Comparison of ENCODE assay signal across 8 cellular contexts in the genomic region with DNA sequence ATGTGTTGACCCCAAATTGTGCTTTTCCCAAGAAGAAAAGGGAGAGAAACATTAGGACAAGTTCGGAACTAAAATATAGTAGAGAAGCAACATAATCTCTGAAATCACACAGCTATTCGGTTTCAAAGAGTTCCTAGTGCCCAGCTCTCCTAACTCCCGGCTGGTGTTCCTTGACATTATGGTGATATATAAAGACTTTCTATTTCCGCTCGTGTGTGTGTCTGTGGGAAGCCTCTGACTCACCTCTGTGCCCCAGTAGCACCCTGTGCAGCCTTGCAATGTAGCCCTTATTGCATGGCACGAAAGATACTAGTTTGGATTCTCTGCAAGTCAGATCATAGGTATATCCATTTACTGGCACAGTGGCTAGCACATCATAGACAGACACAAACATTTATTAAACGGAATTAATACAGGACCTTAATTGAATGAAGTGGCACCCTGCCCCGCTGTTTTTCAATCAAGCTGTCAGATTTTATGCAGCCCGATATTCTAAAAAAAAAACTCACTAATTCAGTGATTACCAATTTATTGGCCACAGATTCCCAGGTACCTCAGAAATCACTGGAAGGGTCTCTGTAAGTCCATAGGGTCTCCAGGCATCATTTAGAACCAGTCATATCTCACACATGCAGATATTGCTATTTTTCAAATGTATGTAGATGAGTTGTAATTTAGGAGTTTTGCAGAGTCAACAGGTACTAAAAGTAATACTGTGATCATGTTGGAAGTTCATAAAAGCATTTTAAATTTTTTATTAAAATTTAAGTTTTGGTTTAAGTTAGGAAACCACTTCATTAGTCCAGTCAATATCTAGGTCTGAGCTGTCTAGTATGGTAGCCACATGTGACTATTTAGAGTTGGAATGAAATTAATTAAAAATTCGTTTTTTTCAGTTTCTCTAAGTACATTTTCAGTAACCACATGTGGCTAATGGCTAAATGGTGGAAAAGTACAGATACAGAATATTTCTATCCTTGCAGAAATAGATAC. TPM values are rescaled to one million over a fixed set of nuclear protein-coding genes. Genes with fewer than 3 reads are reported as not detected.
DNase-seq lines count a peak whose midpoint lies in the region; ATAC-seq, FAIRE-seq and TF ChIP-seq lines count a peak whose summit lies in the region.

No MANE protein-coding gene starts in this region.

- H3K9me3 ChIP-seq in HUES64 (ENCODE audit: insufficient read depth, low read depth, low read length) (no peaks in the 10 kb centered on the region), K562 (replicated peaks; ENCODE audit: control insufficient read depth, insufficient read depth, low read depth, low read length) (no peaks in the 10 kb centered on the region)

- H3K27ac ChIP-seq in HUES64 (ENCODE audit: low read depth, low read length): no peak overlapping the region
- H3K27ac ChIP-seq in K562 (ENCODE audit: extremely low read depth, low read depth, low read length): no peak overlapping the region

- H3K9me3 Mint-ChIP-seq in stimulated activated naive B cell treated with anti-CD40 and anti-IgM and Interleukin-4, amounts not matched to agents 10 μg/mL and 1 μg/mL and 100 μg/mL, for 72 hours: no peaks in the 10 kb centered on the region

- H3K27me3 Mint-ChIP-seq in stimulated activated naive B cell treated with anti-CD40 and anti-IgM and Interleukin-4, amounts not matched to agents 10 μg/mL and 1 μg/mL and 100 μg/mL, for 72 hours: peaks cover 50 to 52% of the 10 kb centered on the region in 2 donors

- DNase-seq in CD1c-positive myeloid dendritic cell (ENCODE audit: extremely low spot score) (peak; percentile 14), K562 (ENCODE audit: extremely low read depth in 1 of 4, low spot score in 3 of 4) (no peak)
- no peak for DNase-seq in stimulated activated naive B cell treated with anti-CD40 and anti-IgM and Interleukin-4, amounts not matched to agents 10 μg/mL and 1 μg/mL and 100 μg/mL, for 72 hours
- DNase-seq in NK-92 treated with Interleukin-12 subunit alpha and Interleukin-12 subunit beta, amount 100 ng/mL, for 24 hours (lab: John Stamatoyannopoulos, UW): no peak

- in situ Hi-C loops in K562 (cut with MboI): no loop called here

- CTCF ChIA-PET in K562 (lab: Yijun Ruan, JAX; ENCODE audit: low intra/inter-chr PET ratio): no interaction called here

- no peaks in the 10 kb centered on the region for H3K4me1 ChIP-seq in HUES64 (ENCODE audit: insufficient read depth, low read length)
- peaks cover 0 to 9% of the 10 kb centered on the region in 2 experiments; a peak in 2 of 5 replicates for H3K4me1 ChIP-seq in K562 (replicated peaks in 1 of 2; ENCODE audit: control insufficient read depth in 2 of 2, insufficient read depth in 2 of 2, low read length in 2 of 2)

- no peak for TF ChIP-seq RAD21 in K562 (CRISPR knock-in tag; conservative IDR thresholded peaks at IDR 0.05 in 1 of 2, IDR thresholded peaks at IDR 0.05 in 1 of 2)

- no peak for FAIRE-seq in K562 (lab: Jason Lieb, UNC)
- peak; percentile 58 for FAIRE-seq in islet of Langerhans (lab: Jason Lieb, UNC)

- H3K36me3 ChIP-seq in HUES64 (ENCODE audit: insufficient read depth, low read length): 0 out of 2 replicates have a peak, but pooled peaks cover 3% of the 10 kb centered on the region
- no peaks in the 10 kb centered on the region for H3K36me3 ChIP-seq in K562 (ENCODE audit: control insufficient read depth, insufficient read depth, low read length)

- H3K9me1 ChIP-seq in K562 (ENCODE audit: control insufficient read depth, insufficient read depth, low read length): no peaks in the 10 kb centered on the region

- H3K79me2 ChIP-seq in K562 (ENCODE audit: control insufficient read depth, insufficient read depth, low read length): no peaks in the 10 kb centered on the region

- H3K4me1 Mint-ChIP-seq in stimulated activated naive B cell treated with anti-CD40 and anti-IgM and Interleukin-4, amounts not matched to agents 10 μg/mL and 1 μg/mL and 100 μg/mL, for 72 hours: peaks cover 8 to 13% of the 10 kb centered on the region in 2 donors

- intact Hi-C loops in K562 (cut with micrococcal nuclease): no loop called here

- ATAC-seq in K562 (no peak), HG02623 (IDR thresholded peaks at IDR 0.05; ENCODE audit: unreplicated experiment) (no peak), HG02571 (IDR thresholded peaks at IDR 0.05; ENCODE audit: unreplicated experiment) (no peak)
- ATAC-seq in stimulated activated naive B cell treated with anti-CD40 and anti-IgM and Interleukin-4, amounts not matched to agents 10 μg/mL and 1 μg/mL and 100 μg/mL, for 72 hours (replicated peaks): peak; percentile 53 to 60

- no peak for TF ChIP-seq CTCF in K562 (IDR thresholded peaks at IDR 0.05 in 2 of 3, conservative IDR thresholded peaks at IDR 0.05 in 1 of 3; ENCODE audit: insufficient read depth in 2 of 3, low read depth in 1 of 3, low read length in 3 of 3)

- WGBS in HUES64: 36% methylated on average over 9 of the region's 10 CpGs
- 2% methylated on average over 10 of the region's 10 CpGs for WGBS in K562 (ENCODE audit: insufficient coverage, low coverage, missing lambda C conversion rate)

- H4K20me1 ChIP-seq in K562 (replicated peaks; ENCODE audit: control insufficient read depth, insufficient read depth, low read length): no peaks in the 10 kb centered on the region

- H3K4me2 ChIP-seq in K562 (ENCODE audit: insufficient read depth, low read length): peak overlapping the region; percentile 15; the same call in 1 of the 2 replicates

- peak overlapping the region; percentile 79 for H3K9ac ChIP-seq in HUES64 (ENCODE audit: low read depth, low read length)
- H3K9ac ChIP-seq in K562 (ENCODE audit: insufficient read depth in 1 of 2, low read depth in 2 of 2, low read length in 2 of 2): no peak overlapping the region; a peak in 1 of 4 replicates

- H2AFZ ChIP-seq in K562 (ENCODE audit: low read depth, low read length): no peak overlapping the region

- no peak overlapping the region for H3K27ac Mint-ChIP-seq in stimulated activated naive B cell treated with anti-CD40 and anti-IgM and Interleukin-4, amounts not matched to agents 10 μg/mL and 1 μg/mL and 100 μg/mL, for 72 hours

- no peak for TF ChIP-seq EP300 in K562 (IDR thresholded peaks at IDR 0.05; ENCODE audit: low read length)

- peaks cover 35% of the 10 kb centered on the region for H3K27me3 ChIP-seq in HUES64 (ENCODE audit: insufficient read depth, low read length)
- peaks cover 22 to 25% of the 10 kb centered on the region in 2 experiments for H3K27me3 ChIP-seq in K562 (ENCODE audit: control insufficient read depth in 2 of 2, insufficient read depth in 2 of 2, low read length in 2 of 2)

- peak overlapping the region; percentile 87 to 91 for H3K4me3 Mint-ChIP-seq in stimulated activated naive B cell treated with anti-CD40 and anti-IgM and Interleukin-4, amounts not matched to agents 10 μg/mL and 1 μg/mL and 100 μg/mL, for 72 hours

- BruUV-seq in K562 (replicated peaks; lab: Mats Ljungman, UMichigan): no TSS peak

- TF ChIP-seq POLR2A in K562 (conservative IDR thresholded peaks at IDR 0.05): no peak

- no peaks in the 10 kb centered on the region for H3K36me3 Mint-ChIP-seq in stimulated activated naive B cell treated with anti-CD40 and anti-IgM and Interleukin-4, amounts not matched to agents 10 μg/mL and 1 μg/mL and 100 μg/mL, for 72 hours

- H3K4me3 ChIP-seq in HUES64 (ENCODE audit: low read length) (peak overlapping the region; percentile 73), K562 (no peak overlapping the region)

- POLR2A ChIA-PET in K562 (lab: Yijun Ruan, JAX): no interaction called here

TF ChIP-seq in K562, 482 proteins besides CTCF, POLR2A, EP300 and RAD21 (continues in another document):
- TF ChIP-seq OTX1 (CRISPR knock-in tag; IDR thresholded peaks at IDR 0.05): no peak
- TF ChIP-seq EZH2 (IDR thresholded peaks at IDR 0.05; ENCODE audit: borderline replicate concordance, low read depth, low read length): peak; percentile 55
- no peak for TF ChIP-seq ARID3B (CRISPR knock-in tag; IDR thresholded peaks at IDR 0.05; ENCODE audit: borderline replicate concordance)
- peak; percentile 23; the same call in 1 of the 2 replicates for TF ChIP-seq RNF2 (IDR thresholded peaks at IDR 0.05)

RNA-seq across cellular contexts. Expression of gene SFTPD, which starts 43.3 kb away (rescaled TPM):
- not detected for polyA plus RNA-seq in HUES64 (2013, experiment 1 of 2)
- 0.51 TPM for polyA plus RNA-seq in HUES64 (2013, experiment 2 of 2)
- total RNA-seq in K562 (2011; cell fraction: chromatin; rRNA removed; ENCODE audit: low replicate concordance): not detected in 2 replicates
- not detected in 2 replicates for total RNA-seq in K562 (2011; cell fraction: nucleolus; rRNA removed)
- total RNA-seq in K562 (2011; cell fraction: nucleoplasm; rRNA removed): not detected in 2 replicates
- not detected in 2 replicates for total RNA-seq in K562 (2014; rRNA removed)
- total RNA-seq in K562 (2014; rRNA removed; fragmentation: Illumina TruSeq; extraction: Trizol): not detected in 2 replicates
- total RNA-seq in K562 (2015; rRNA removed; fragmentation: Illumina TruSeq; extraction: Trizol): not detected in 2 replicates
- 0.20 and 0.29 TPM in 2 replicates for total RNA-seq in K562 (2021)
- polyA plus RNA-seq in K562 (2011; rRNA removed): not detected in 2 replicates
- polyA plus RNA-seq in K562 (2011; cell fraction: cytosol; rRNA removed): not detected in 2 replicates
- not detected in 2 replicates for polyA plus RNA-seq in K562 (2011; cell fraction: nucleus; rRNA removed)
- polyA plus RNA-seq in K562 (2012): not detected in 2 replicates
- not detected in 2 replicates for polyA plus RNA-seq in K562 (2014; fragmentation: Illumina TruSeq; extraction: Trizol)
- polyA plus RNA-seq in K562 (2014; fragmentation: Nextera tagmentation; extraction: Ambion mirVana): not detected
- not detected in 2 replicates for polyA plus RNA-seq in K562 (2014; rRNA removed)
- polyA minus RNA-seq in K562 (2011; rRNA and poly(A)+ RNA removed): not detected in 2 replicates
- not detected in 2 replicates for polyA minus RNA-seq in K562 (2011; cell fraction: cytosol; rRNA and poly(A)+ RNA removed)
- not detected in 2 replicates for polyA minus RNA-seq in K562 (2011; cell fraction: nucleus; rRNA and poly(A)+ RNA removed)

Comparison
In these comparisons a context has a peak if more than half of its experiments do, and no peak if none do; other contexts are left out.
1. ATAC-seq: peak in stimulated activated naive B cell treated with anti-CD40 and anti-IgM and Interleukin-4, amounts not matched to agents 10 μg/mL and 1 μg/mL and 100 μg/mL, for 72 hours (2 of 2); none in K562 (single experiment), HG02623 (single experiment) and HG02571 (single experiment).